ENCODE assay signal across 23 cellular contexts in genomic region chr3:119998166-119998565, GRCh38.
"Had no signal": no experiment of that assay in that cellular context is flagged by ENCODE, and none has a peak within 500 bp of the region (broad histone marks: within the 10 kb centered on the region; RNA-seq: fewer than 3 reads in every experiment).

No MANE protein-coding gene starts in this region.

- H3K27ac ChIP-seq: left lung, lower lobe of right lung, pancreas, prostate gland, skin epidermis, spleen, tibial nerve, uterus had no signal

- H3K9me3 ChIP-seq: left lung, lower lobe of right lung, pancreas, prostate gland, uterus had no signal

- H3K27me3 Mint-ChIP-seq: naive thymus-derived CD8-positive, alpha-beta T cell; stimulated activated naive CD8-positive, alpha-beta T cell treated with anti-CD3 and anti-CD28 coated beads, Interleukin-15, Interleukin-2, amounts not matched to agents 100 ng/mL and 50 ng/mL, for 24 hours; type B pancreatic cell had no signal

- H3K36me3 ChIP-seq: lower lobe of right lung, pancreas, prostate gland, uterus had no signal

- H3K27ac Mint-ChIP-seq: stimulated activated effector memory CD8-positive, alpha-beta T cell treated with anti-CD3 and anti-CD28 coated beads, Interleukin-12 subunit alpha, Interleukin-12 subunit beta, amount 100 ng/mL, for 72 hours; stimulated activated naive CD8-positive, alpha-beta T cell treated with anti-CD3 and anti-CD28 coated beads, Interleukin-15, Interleukin-2, amounts not matched to agents 100 ng/mL and 50 ng/mL, for 24 hours; type B pancreatic cell had no signal

- H3K9me3 Mint-ChIP-seq: type B pancreatic cell had no signal

- H3K27me3 ChIP-seq: left lung, pancreas, spleen, tibial nerve, uterus had no signal

- H3K4me3 ChIP-seq: left lung, lower lobe of right lung, pancreas, prostate gland, skin epidermis, spleen, tibial nerve, uterus had no signal

- ATAC-seq: left cardiac atrium; left lung; lower lobe of right lung; naive thymus-derived CD8-positive, alpha-beta T cell; pancreas; right cardiac atrium; sciatic nerve; stimulated activated effector memory CD8-positive, alpha-beta T cell treated with anti-CD3 and anti-CD28 coated beads, Interleukin-12 subunit alpha, Interleukin-12 subunit beta, amount 100 ng/mL, for 72 hours had no signal

- H3K4me1 ChIP-seq: lower lobe of right lung, uterus had no signal

- DNase-seq: hippocampal formation; kidney glomerular epithelial cell; left cardiac atrium; left lung; lower lobe of right lung; mammary epithelial cell; midbrain; naive thymus-derived CD8-positive, alpha-beta T cell; nucleus accumbens; pancreas; retina; right cardiac atrium; spleen; stimulated activated CD4-positive, alpha-beta T cell treated with anti-CD3 and anti-CD28 coated beads, Interleukin-4, amount 100 ng/mL, for 24 hours; stimulated activated naive CD4-positive, alpha-beta T cell; uterus had no signal

- H3K4me3 Mint-ChIP-seq: naive thymus-derived CD8-positive, alpha-beta T cell; stimulated activated effector memory CD8-positive, alpha-beta T cell treated with anti-CD3 and anti-CD28 coated beads, Interleukin-12 subunit alpha, Interleukin-12 subunit beta, amount 100 ng/mL, for 72 hours; stimulated activated naive CD8-positive, alpha-beta T cell treated with anti-CD3 and anti-CD28 coated beads, Interleukin-15, Interleukin-2, amounts not matched to agents 100 ng/mL and 50 ng/mL, for 24 hours; type B pancreatic cell had no signal
